In the genomic region with DNA sequence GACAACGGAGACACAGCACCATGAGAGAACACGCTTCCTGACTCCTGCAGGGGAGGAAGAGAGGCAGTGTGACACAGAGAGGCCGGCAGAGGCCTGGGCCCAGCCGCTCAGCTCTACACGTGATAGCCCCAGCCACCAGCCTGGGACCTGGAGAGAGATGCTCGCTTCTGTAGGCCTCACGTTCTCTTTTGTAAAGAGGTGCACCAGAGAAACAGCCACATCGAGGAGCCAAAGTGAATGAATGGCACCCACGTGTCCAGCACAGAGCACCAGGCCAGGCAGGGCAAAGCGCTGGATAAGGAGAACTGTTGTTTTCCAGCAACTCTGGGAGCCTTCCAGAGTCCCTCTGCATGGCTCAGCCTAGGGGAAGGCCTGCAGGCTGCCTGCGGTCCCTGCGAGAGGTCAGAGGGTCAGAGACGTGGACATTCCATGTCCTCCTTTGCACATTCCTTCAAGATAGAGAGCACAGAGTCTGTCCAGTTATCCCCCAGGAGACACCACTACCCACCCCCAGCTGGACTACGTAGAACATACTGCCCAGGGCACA, we compare ENCODE assay signal across 12 cellular contexts. TPM values are rescaled to one million over a fixed set of nuclear protein-coding genes. Genes with fewer than 3 reads are reported as not detected.
DNase-seq lines count a peak whose midpoint lies in the region; ATAC-seq and TF ChIP-seq lines count a peak whose summit lies in the region.
"Had no signal": no experiment of that assay in that cellular context is flagged by ENCODE, and none has a peak within 500 bp of the region (broad histone marks: within the 10 kb centered on the region; RNA-seq: fewer than 3 reads in every experiment).

No MANE protein-coding gene starts in this region.

- H3K36me3 ChIP-seq in right atrium auricular region = peaks cover 32% of the 10 kb centered on the region
- no peaks in the 10 kb centered on the region for H3K36me3 ChIP-seq in trophoblast cell (ENCODE audit: control insufficient read depth in 1 of 2, insufficient read depth in 2 of 2, low read length in 2 of 2)
- no peaks in the 10 kb centered on the region for H3K36me3 ChIP-seq in uterus

- H3K4me1 ChIP-seq in right atrium auricular region (peaks cover 0 to 97% of the 10 kb centered on the region in 2 donors), trophoblast cell (ENCODE audit: control insufficient read depth in 1 of 2, insufficient read depth in 2 of 2, low read length in 2 of 2) (peaks cover 32 to 45% of the 10 kb centered on the region in 2 experiments), uterus (peaks cover 0 to 40% of the 10 kb centered on the region in 2 donors)

- peak overlapping the region; percentile 15 for H2BK120ac ChIP-seq in trophoblast cell (ENCODE audit: insufficient read depth, low read length, poor library complexity)

- no peak overlapping the region for H3K4ac ChIP-seq in trophoblast cell (ENCODE audit: low read depth, low read length)

- no peak overlapping the region for H3K23ac ChIP-seq in trophoblast cell (ENCODE audit: low read length)

- DNase-seq in cardiac fibroblast (ENCODE audit: low read depth in 2 of 2) = peak; percentile 81 to 84
- no peak for DNase-seq in right atrium auricular region (ENCODE audit: low spot score)
- peak in 1 of 2 donors; percentile 40 for DNase-seq in trophoblast cell
- DNase-seq in uterus = no peak
- DNase-seq in NCI-H526 treated with DMSO at 0.1 percent for 48 hours (lab: John Stamatoyannopoulos, UW) = no peak
- DNase-seq in natural killer cell = no peak
- DNase-seq: activated CD4-positive, alpha-beta T cell treated with anti-CD3 and anti-CD28 coated beads, Interleukin-2, amount 10 ng/mL, durations not matched to agents 7 days and 5 days; central memory CD4-positive, alpha-beta T cell had no signal

- no peak overlapping the region for H3K27ac Mint-ChIP-seq in natural killer cell
- H3K27ac Mint-ChIP-seq: activated CD4-positive, alpha-beta T cell treated with anti-CD3 and anti-CD28 coated beads, Interleukin-2, amount 10 ng/mL, durations not matched to agents 7 days and 5 days; stimulated activated effector memory CD8-positive, alpha-beta T cell treated with anti-CD3 and anti-CD28 coated beads, Interleukin-12 subunit alpha, Interleukin-12 subunit beta, amount 100 ng/mL, for 72 hours; T-cell had no signal

- peak overlapping the region; percentile 7 for H3K14ac ChIP-seq in trophoblast cell (ENCODE audit: low read length)

- peaks cover 20% of the 10 kb centered on the region for H3K79me1 ChIP-seq in trophoblast cell (ENCODE audit: low read length)

- no peaks in the 10 kb centered on the region for H3K9me3 Mint-ChIP-seq in natural killer cell
- H3K9me3 Mint-ChIP-seq: activated CD4-positive, alpha-beta T cell treated with anti-CD3 and anti-CD28 coated beads, Interleukin-2, amount 10 ng/mL, durations not matched to agents 7 days and 5 days; stimulated activated effector memory CD8-positive, alpha-beta T cell treated with anti-CD3 and anti-CD28 coated beads, Interleukin-12 subunit alpha, Interleukin-12 subunit beta, amount 100 ng/mL, for 72 hours; T-cell had no signal

- H3K27ac ChIP-seq in right atrium auricular region = peak overlapping the region; percentile 82 to 88
- H3K27ac ChIP-seq in trophoblast cell (ENCODE audit: low read depth, low read length) = peak overlapping the region; percentile 77
- H3K27ac ChIP-seq in uterus = peak overlapping the region; percentile 55 to 73

- H3K4me3 Mint-ChIP-seq in natural killer cell = no peak overlapping the region
- H3K4me3 Mint-ChIP-seq: activated CD4-positive, alpha-beta T cell treated with anti-CD3 and anti-CD28 coated beads, Interleukin-2, amount 10 ng/mL, durations not matched to agents 7 days and 5 days; stimulated activated effector memory CD8-positive, alpha-beta T cell treated with anti-CD3 and anti-CD28 coated beads, Interleukin-12 subunit alpha, Interleukin-12 subunit beta, amount 100 ng/mL, for 72 hours; T-cell had no signal

- no peak overlapping the region for H3K9ac ChIP-seq in trophoblast cell (ENCODE audit: low read length)

- H4K12ac ChIP-seq in trophoblast cell (ENCODE audit: low read depth, low read length) = no peak overlapping the region

- peak overlapping the region; percentile 6 for H2BK12ac ChIP-seq in trophoblast cell (ENCODE audit: low read length)

- H4K91ac ChIP-seq in trophoblast cell (ENCODE audit: low read depth, low read length) = peak overlapping the region; percentile 33

- H4K8ac ChIP-seq in trophoblast cell (ENCODE audit: low read depth, low read length) = no peak overlapping the region

- TF ChIP-seq CTCF in cardiac fibroblast (IDR thresholded peaks at IDR 0.05; ENCODE audit: low read depth, low read length) (no peak), right atrium auricular region (IDR thresholded peaks at IDR 0.05) (no peak), uterus (IDR thresholded peaks at IDR 0.05) (no peak), natural killer cell (IDR thresholded peaks at IDR 0.05) (no peak)

- H3K4me3 ChIP-seq in cardiac fibroblast (replicated peaks in 1 of 2; ENCODE audit: low read depth in 2 of 2, low read length in 2 of 2) (no peak overlapping the region), right atrium auricular region (no peak overlapping the region), trophoblast cell (ENCODE audit: low read depth, low read length) (no peak overlapping the region), uterus (no peak overlapping the region)

- no peak for TF ChIP-seq POLR2A in uterus (IDR thresholded peaks at IDR 0.05)

- H3K4me1 Mint-ChIP-seq in natural killer cell = peaks cover 0 to 7% of the 10 kb centered on the region in 2 donors

- ATAC-seq in HG03342 (IDR thresholded peaks at IDR 0.05; ENCODE audit: unreplicated experiment) = no peak
- ATAC-seq in natural killer cell = no peak
- ATAC-seq: stimulated activated effector memory CD8-positive, alpha-beta T cell treated with anti-CD3 and anti-CD28 coated beads, Interleukin-12 subunit alpha, Interleukin-12 subunit beta, amount 100 ng/mL, for 72 hours; T-cell had no signal

- no CpG with 5 or more reads among the region's 14 CpGs for WGBS in trophoblast cell (ENCODE audit: extremely low coverage, insufficient coverage, insufficient read length)

- H3K27me3 ChIP-seq in right atrium auricular region (no peaks in the 10 kb centered on the region), trophoblast cell (ENCODE audit: insufficient read depth, low read length) (peaks cover 5% of the 10 kb centered on the region), uterus (no peaks in the 10 kb centered on the region)

- H3K27me3 Mint-ChIP-seq in natural killer cell (ENCODE audit: low read depth in 2 of 2) = peaks cover 20 to 26% of the 10 kb centered on the region in 2 donors

- H3K79me2 ChIP-seq in trophoblast cell (ENCODE audit: control insufficient read depth, insufficient read depth, low read length, poor library complexity) = peaks cover 4% of the 10 kb centered on the region

- no peaks in the 10 kb centered on the region for H3K9me3 ChIP-seq in right atrium auricular region
- H3K9me3 ChIP-seq in trophoblast cell (ENCODE audit: insufficient read depth, low read depth, low read length) = peaks cover 8% of the 10 kb centered on the region
- H3K9me3 ChIP-seq in uterus = no peaks in the 10 kb centered on the region

- no peaks in the 10 kb centered on the region for H3K36me3 Mint-ChIP-seq in natural killer cell
- H3K36me3 Mint-ChIP-seq: stimulated activated effector memory CD8-positive, alpha-beta T cell treated with anti-CD3 and anti-CD28 coated beads, Interleukin-12 subunit alpha, Interleukin-12 subunit beta, amount 100 ng/mL, for 72 hours; T-cell had no signal

- peak overlapping the region; percentile 12 for H3K18ac ChIP-seq in trophoblast cell (ENCODE audit: low read length)

- H2AFZ ChIP-seq in trophoblast cell (ENCODE audit: insufficient read depth, low read length, poor library complexity) = no peak overlapping the region

- peak overlapping the region; percentile 8 for H2AK5ac ChIP-seq in trophoblast cell (ENCODE audit: low read length)

- H2BK5ac ChIP-seq in trophoblast cell (ENCODE audit: low read depth, low read length, poor library complexity) = peak overlapping the region; percentile 8

- no peak overlapping the region for H3K4me2 ChIP-seq in trophoblast cell (ENCODE audit: low read length)

- intact Hi-C loops in uterus (cut with DNase I; ENCODE audit: low total_unique reads) (no loop called here), natural killer cell (cut with micrococcal nuclease) (no loop called here)

RNA-seq across cellular contexts. Expression of gene LIMS2, which starts 14.2 kb away (rescaled TPM):
- total RNA-seq in right atrium auricular region (10 to 100 TPM; 80.2 to 91.7 TPM), uterus (100 to 1,000 TPM in 1 of 4 donors, 10 to 100 TPM in 3; 15.8 to 298 (median 66.2) TPM), natural killer cell (under 1 TPM in 2 of 3 donors, not detected in 1; 0.15 to 0.16 TPM)
- polyA plus RNA-seq in trophoblast cell (2013) = 14.6 and 16.2 TPM in 2 replicates

RNA-seq across cellular contexts. Expression of gene GPR17, which starts 15.2 kb away (rescaled TPM):
- under 1 TPM in 1 of 2 donors, not detected in 1; 0.24 TPM for total RNA-seq in right atrium auricular region
- polyA plus RNA-seq in trophoblast cell (2013) = 0.25 and 0.33 TPM in 2 replicates
- under 1 TPM in 1 of 4 donors, not detected in 3; 0.41 TPM for total RNA-seq in uterus
- total RNA-seq in natural killer cell = not detected
- total RNA-seq: activated CD4-positive, alpha-beta T cell treated with anti-CD3 and anti-CD28 coated beads, Interleukin-2, amount 10 ng/mL, durations not matched to agents 7 days and 5 days; omental fat pad; T-cell had no signal

RNA-seq across cellular contexts. Expression of gene SFT2D3, which starts 40.2 kb away (rescaled TPM):
- total RNA-seq in right atrium auricular region (1 to 10 TPM; 3.8 to 5.9 TPM), uterus (10 to 100 TPM in 2 of 4 donors, 1 to 10 TPM in 2; 5.9 to 27.2 (median 11.1) TPM), natural killer cell (1 to 10 TPM; 5.5 to 6.6 (median 6.4) TPM)
- 5.4 and 6.1 TPM in 2 replicates for polyA plus RNA-seq in trophoblast cell (2013)

Comparison
In these comparisons a context has a peak if more than half of its experiments do, and no peak if none do; other contexts are left out.
1. DNase-seq: peak in cardiac fibroblast (2 of 2); none in right atrium auricular region (single experiment), uterus (0 of 2), NCI-H526 treated with DMSO at 0.1 percent for 48 hours (single experiment) and natural killer cell (single experiment).
2. RNA of gene LIMS2, which starts 14.2 kb away (total RNA-seq): 80.2 to 91.7 TPM in right atrium auricular region and 15.8 to 298 TPM in uterus; 0.15 to 0.16 TPM in natural killer cell; every median in the first group is over 10 times any median in the second.
3. Peak in every context shown above with its lines, with median percentiles within 50 percentile points of each other: H3K27ac ChIP-seq.